ENCODE assay signal across 8 cellular contexts in genomic region chr17:79800325-79801155, GRCh38. TPM values are rescaled to one million over a fixed set of nuclear protein-coding genes. Genes with fewer than 3 reads are reported as not detected.
DNase-seq lines count a peak whose midpoint lies in the region; ATAC-seq, FAIRE-seq and TF ChIP-seq lines count a peak whose summit lies in the region.

No MANE protein-coding gene starts in this region.

- DNase-seq in Kasumi-1 (lab: John Stamatoyannopoulos, UW) (peak; percentile 67 to 78), T-helper 17 cell (no peak), fibroblast of the aortic adventitia (ENCODE audit: low read depth) (peak; percentile 45), caudate nucleus (lab: John Stamatoyannopoulos, UW) (no peak), COLO829 (ENCODE audit: low spot score) (no peak)

- FAIRE-seq in G401.6 (lab: Jason Lieb, UNC): peak; percentile 91

- peaks cover 42% of the 10 kb centered on the region for H3K27me3 Mint-ChIP-seq in T-helper 17 cell
- peaks cover 56% of the 10 kb centered on the region for H3K27me3 Mint-ChIP-seq in stimulated activated naive CD8-positive, alpha-beta T cell treated with anti-CD3 and anti-CD28 coated beads, Interleukin-15, Interleukin-2, amounts not matched to agents 100 ng/mL and 50 ng/mL, for 24 hours

- H3K36me3 Mint-ChIP-seq in T-helper 17 cell (ENCODE audit: low read depth): peaks cover 10% of the 10 kb centered on the region
- H3K36me3 Mint-ChIP-seq in stimulated activated naive CD8-positive, alpha-beta T cell treated with anti-CD3 and anti-CD28 coated beads, Interleukin-15, Interleukin-2, amounts not matched to agents 100 ng/mL and 50 ng/mL, for 24 hours (ENCODE audit: low read depth): peaks cover 4% of the 10 kb centered on the region

- no peak for ATAC-seq in T-helper 17 cell
- ATAC-seq in GM18909 (IDR thresholded peaks at IDR 0.05; ENCODE audit: poor library complexity, unreplicated experiment): no peak

- H3K4me3 ChIP-seq in fibroblast of the aortic adventitia (ENCODE audit: low read depth, low read length): no peak overlapping the region

- H3K27ac Mint-ChIP-seq in T-helper 17 cell: no peak overlapping the region
- H3K27ac Mint-ChIP-seq in stimulated activated naive CD8-positive, alpha-beta T cell treated with anti-CD3 and anti-CD28 coated beads, Interleukin-15, Interleukin-2, amounts not matched to agents 100 ng/mL and 50 ng/mL, for 24 hours: peak overlapping the region; percentile 28

- TF ChIP-seq CTCF in fibroblast of the aortic adventitia (IDR thresholded peaks at IDR 0.05; ENCODE audit: insufficient read depth, low read length): no peak

- H3K4me3 Mint-ChIP-seq in T-helper 17 cell: peak overlapping the region; percentile 84
- H3K4me3 Mint-ChIP-seq in stimulated activated naive CD8-positive, alpha-beta T cell treated with anti-CD3 and anti-CD28 coated beads, Interleukin-15, Interleukin-2, amounts not matched to agents 100 ng/mL and 50 ng/mL, for 24 hours: peak overlapping the region; percentile 60

- H3K9me3 ChIP-seq in T-helper 17 cell (ENCODE audit: control insufficient read depth, low read length, poor library complexity, severe bottlenecking): peaks cover 2% of the 10 kb centered on the region

- no peak overlapping the region for H3K27ac ChIP-seq in caudate nucleus (ENCODE audit: low read depth, low read length)

- no peaks in the 10 kb centered on the region for H3K9me3 Mint-ChIP-seq in stimulated activated naive CD8-positive, alpha-beta T cell treated with anti-CD3 and anti-CD28 coated beads, Interleukin-15, Interleukin-2, amounts not matched to agents 100 ng/mL and 50 ng/mL, for 24 hours

- peaks cover 39% of the 10 kb centered on the region for H3K4me1 Mint-ChIP-seq in T-helper 17 cell
- H3K4me1 Mint-ChIP-seq in stimulated activated naive CD8-positive, alpha-beta T cell treated with anti-CD3 and anti-CD28 coated beads, Interleukin-15, Interleukin-2, amounts not matched to agents 100 ng/mL and 50 ng/mL, for 24 hours (ENCODE audit: low read depth): peaks cover 64% of the 10 kb centered on the region

RNA-seq across cellular contexts. Expression of gene CBX8, which starts 3.7 kb away (rescaled TPM):
- total RNA-seq in T-helper 17 cell: 1 to 10 TPM; 2.5 to 3.6 TPM
- 1.5 and 1.7 TPM in 2 replicates for total RNA-seq in fibroblast of the aortic adventitia (ENCODE audit: low replicate concordance)

RNA-seq across cellular contexts. Expression of gene CBX2, which starts 22.6 kb away (rescaled TPM):
- under 1 TPM in 1 of 2 donors, not detected in 1; 0.18 TPM for total RNA-seq in T-helper 17 cell
- 0.57 and 0.63 TPM in 2 replicates for total RNA-seq in fibroblast of the aortic adventitia (ENCODE audit: low replicate concordance)

RNA-seq across cellular contexts. Expression of gene CBX4, which starts 38.7 kb away (rescaled TPM):
- total RNA-seq in T-helper 17 cell (100 to 1,000 TPM; 103 to 110 TPM), fibroblast of the aortic adventitia (ENCODE audit: low replicate concordance) (8.3 and 12.8 TPM in 2 replicates)

Comparison
In these comparisons a context has a peak if more than half of its experiments do, and no peak if none do; other contexts are left out.
1. DNase-seq: peak in Kasumi-1 (2 of 2) and fibroblast of the aortic adventitia (single experiment); none in T-helper 17 cell (0 of 3), caudate nucleus (0 of 61) and COLO829 (single experiment).